11 cellular contexts compared by ENCODE assay signal in the genomic region with DNA sequence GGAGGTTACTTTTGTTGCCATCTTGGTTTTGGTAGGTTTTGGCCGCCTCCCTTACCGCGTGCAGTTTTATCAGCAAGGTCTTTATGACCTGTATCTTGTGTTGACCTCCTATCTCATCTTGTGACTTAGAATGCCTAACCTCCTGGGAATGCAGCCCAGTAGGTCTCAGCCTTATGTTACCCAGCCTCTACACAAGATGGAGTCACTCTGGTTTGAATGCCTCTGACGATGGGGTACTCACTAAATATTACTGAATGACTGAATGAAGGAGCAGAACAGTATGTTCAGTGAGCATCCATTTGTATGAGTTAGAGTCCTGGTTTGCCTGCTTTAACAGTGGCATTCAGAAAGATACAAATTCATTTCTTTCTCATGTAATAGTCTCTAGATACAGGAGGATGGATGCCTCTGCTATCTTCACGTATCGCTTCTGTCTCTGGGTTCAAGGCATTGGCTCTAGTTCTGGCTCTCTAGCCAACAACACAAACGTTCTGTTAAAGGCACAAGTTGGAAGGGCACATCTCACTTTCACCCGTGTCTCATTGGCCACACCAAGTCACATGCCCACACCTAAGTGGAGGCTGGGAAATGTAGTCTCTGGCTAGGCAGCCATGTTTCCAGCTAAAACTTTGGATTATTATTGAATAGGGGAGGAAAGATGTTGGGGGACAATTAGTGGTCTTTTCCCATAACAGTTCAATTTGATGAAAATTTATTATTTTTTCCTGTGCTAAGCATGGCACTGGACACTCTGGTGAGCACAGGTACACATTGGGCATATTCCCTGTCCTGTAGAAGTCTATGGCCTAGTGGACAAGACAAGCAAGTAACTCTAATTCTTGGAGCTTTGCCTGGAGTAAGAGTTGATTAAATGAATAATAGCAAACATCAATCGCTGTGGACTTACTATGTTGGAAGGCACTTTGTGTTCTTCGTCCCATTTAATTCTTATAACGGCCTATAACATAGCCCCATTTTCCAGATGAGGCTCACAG.
DNase-seq lines count a peak whose midpoint lies in the region; FAIRE-seq and TF ChIP-seq lines count a peak whose summit lies in the region.
"Had no signal": no experiment of that assay in that cellular context is flagged by ENCODE, and none has a peak within 500 bp of the region (broad histone marks: within the 10 kb centered on the region; RNA-seq: fewer than 3 reads in every experiment).

No MANE protein-coding gene starts in this region.

- peak overlapping the region; percentile 5; the same call in 1 of the 2 replicates for H3K9ac ChIP-seq in ES-I3 (ENCODE audit: low read depth, low read length)

- no peak for FAIRE-seq in bronchial epithelial cell (lab: Jason Lieb, UNC)

- TF ChIP-seq CTCF in bronchial epithelial cell (IDR thresholded peaks at IDR 0.05; ENCODE audit: insufficient read depth, low read length, severe bottlenecking) (no peak), ascending aorta (IDR thresholded peaks at IDR 0.05) (no peak)

- intact Hi-C loops in ascending aorta (cut with DNase I), result no loop called here

- no peaks in the 10 kb centered on the region for H3K9me3 ChIP-seq in ES-I3 (ENCODE audit: control insufficient read depth, insufficient read depth, low read length)
- no peaks in the 10 kb centered on the region for H3K9me3 ChIP-seq in MG63
- H3K9me3 ChIP-seq in ascending aorta, result no peaks in the 10 kb centered on the region

- H3K36me3 ChIP-seq in ES-I3 (ENCODE audit: insufficient read depth, low read length) (no peaks in the 10 kb centered on the region), MG63 (no peaks in the 10 kb centered on the region), bronchial epithelial cell (ENCODE audit: control insufficient read depth, insufficient read depth, low read length) (no peaks in the 10 kb centered on the region), ascending aorta (no peaks in the 10 kb centered on the region)

- DNase-seq in MG63 (peak; percentile 5), bronchial epithelial cell (ENCODE audit: low read depth) (peak; percentile 20), myocyte (ENCODE audit: low read depth) (peak; percentile 1), ascending aorta (ENCODE audit: low spot score in 2 of 2) (no peak), SKM-1 (lab: John Stamatoyannopoulos, UW; ENCODE audit: unreplicated experiment) (no peak), GM03348 (ENCODE audit: low spot score) (no peak), mesenteric fat pad (ENCODE audit: low spot score) (no peak)
- DNase-seq: amniotic stem cell, NCI-H1092 treated with DMSO at 0.1 percent for 48 hours had no signal

- no peak overlapping the region for H3K27ac ChIP-seq in ascending aorta
- H3K27ac ChIP-seq: VCaP had no signal

- H3K4me3 ChIP-seq in MG63, result no peak overlapping the region
- H3K4me3 ChIP-seq in bronchial epithelial cell (ENCODE audit: low read depth, low read length), result no peak overlapping the region
- no peak overlapping the region for H3K4me3 ChIP-seq in ascending aorta

- H3K4me1 ChIP-seq in ES-I3 (ENCODE audit: insufficient read depth, low read length) (no peaks in the 10 kb centered on the region), ascending aorta (no peaks in the 10 kb centered on the region)

- H3K27me3 ChIP-seq in MG63, result no peaks in the 10 kb centered on the region; the same call in 1 of the 2 replicates
- no peaks in the 10 kb centered on the region for H3K27me3 ChIP-seq in bronchial epithelial cell (ENCODE audit: control insufficient read depth, insufficient read depth, low read length)
- H3K27me3 ChIP-seq in ascending aorta, result no peaks in the 10 kb centered on the region

Comparison
In these comparisons a context has a peak if more than half of its experiments do, and no peak if none do; other contexts are left out.
1. DNase-seq: peak in MG63 (single experiment), bronchial epithelial cell (single experiment) and myocyte (single experiment); none in ascending aorta (0 of 2), SKM-1 (single experiment), GM03348 (single experiment) and mesenteric fat pad (single experiment).